11 cellular contexts compared by ENCODE assay signal in the genomic region with DNA sequence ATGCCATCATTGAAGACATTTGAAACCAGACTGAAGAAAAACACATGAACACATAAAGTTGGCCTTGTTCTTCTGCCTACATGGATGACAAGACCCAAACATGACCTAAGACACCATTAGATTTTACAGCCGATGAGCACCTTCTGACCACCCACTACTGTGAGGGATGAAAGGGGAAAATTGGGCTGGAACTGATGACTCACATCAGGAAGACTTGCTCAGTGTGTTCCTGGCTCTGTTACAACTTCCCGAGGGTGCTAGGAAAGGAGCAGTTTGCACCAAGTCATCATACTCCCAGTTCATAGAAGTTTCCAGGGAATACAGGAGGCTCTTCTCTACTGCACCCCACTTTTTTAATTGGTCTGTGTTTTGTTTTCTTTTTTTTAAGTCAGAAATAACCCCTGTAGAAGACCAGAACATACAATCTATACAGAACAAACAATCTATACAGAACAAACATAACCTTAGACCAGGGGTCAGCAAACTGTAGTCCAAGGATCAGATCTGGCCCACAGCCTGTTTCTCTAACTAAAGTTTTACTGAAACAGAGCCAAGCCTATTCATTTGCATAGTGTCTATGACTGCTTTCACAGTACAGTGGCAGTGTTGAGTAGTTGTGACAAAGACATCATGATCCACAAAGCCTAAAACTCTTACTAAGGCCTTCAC. TPM values are rescaled to one million over a fixed set of nuclear protein-coding genes. Genes with fewer than 3 reads are reported as not detected.
DNase-seq lines count a peak whose midpoint lies in the region; ATAC-seq and TF ChIP-seq lines count a peak whose summit lies in the region.
"Had no signal": no experiment of that assay in that cellular context is flagged by ENCODE, and none has a peak within 500 bp of the region (broad histone marks: within the 10 kb centered on the region; RNA-seq: fewer than 3 reads in every experiment).

No MANE protein-coding gene starts in this region.

- H3K27me3 ChIP-seq in SJCRH30: no peaks in the 10 kb centered on the region
- no peaks in the 10 kb centered on the region for H3K27me3 ChIP-seq in MM.1S (replicated peaks; ENCODE audit: insufficient read depth, low read length)
- H3K27me3 ChIP-seq: BLaER1 treated with 17β-estradiol and CSF1 and Interleukin-3, amounts not matched to agents 10 nM and 100 nM had no signal

- H3K4me3 ChIP-seq in SJCRH30: no peak overlapping the region
- H3K4me3 ChIP-seq in MM.1S (ENCODE audit: low read length): no peak overlapping the region
- H3K4me3 ChIP-seq: BLaER1 treated with 17β-estradiol and CSF1 and Interleukin-3, amounts not matched to agents 10 nM and 100 nM had no signal

- H2AFZ ChIP-seq in MM.1S (ENCODE audit: low read length): no peak overlapping the region

- H3K4me2 ChIP-seq in MM.1S (ENCODE audit: low read depth, low read length): no peak overlapping the region
- H3K4me2 ChIP-seq: BLaER1 treated with 17β-estradiol and CSF1 and Interleukin-3, amounts not matched to agents 10 nM and 100 nM had no signal

- H3K27ac ChIP-seq in SJCRH30 (peak overlapping the region; percentile 3; the same call in 1 of the 2 replicates), MM.1S (ENCODE audit: low read length) (no peak overlapping the region)
- H3K27ac ChIP-seq: BLaER1 treated with 17β-estradiol and CSF1 and Interleukin-3, amounts not matched to agents 10 nM and 100 nM had no signal

- H3K79me2 ChIP-seq in MM.1S (ENCODE audit: low read length): no peaks in the 10 kb centered on the region

- H3K36me3 ChIP-seq in SJCRH30 (no peaks in the 10 kb centered on the region), MM.1S (replicated peaks; ENCODE audit: insufficient read depth, low read length) (no peaks in the 10 kb centered on the region)
- H3K36me3 ChIP-seq: BLaER1 treated with 17β-estradiol and CSF1 and Interleukin-3, amounts not matched to agents 10 nM and 100 nM had no signal

- no peaks in the 10 kb centered on the region for H4K20me1 ChIP-seq in MM.1S (ENCODE audit: insufficient read depth, low read length)
- H4K20me1 ChIP-seq: BLaER1 treated with 17β-estradiol and CSF1 and Interleukin-3, amounts not matched to agents 10 nM and 100 nM had no signal

- H3F3A ChIP-seq in MM.1S (ENCODE audit: insufficient read depth, low read length): no peaks in the 10 kb centered on the region

- TF ChIP-seq CTCF in MM.1S (IDR thresholded peaks at IDR 0.05; ENCODE audit: low read length): no peak; the same call in 1 of the 2 replicates

- no peaks in the 10 kb centered on the region for H3K9me3 ChIP-seq in SJCRH30 (replicated peaks)
- H3K9me3 ChIP-seq in MM.1S (replicated peaks; ENCODE audit: insufficient read depth, low read length): no peaks in the 10 kb centered on the region
- H3K9me3 ChIP-seq: BLaER1 treated with 17β-estradiol and CSF1 and Interleukin-3, amounts not matched to agents 10 nM and 100 nM had no signal

- DNase-seq in AG08396 (ENCODE audit: low spot score) (peak; percentile 8), SJCRH30 (peak; percentile 59 to 72), glomerular visceral epithelial cell (ENCODE audit: extremely low spot score) (peak; percentile 34), MM.1S (no peak)
- no peak for DNase-seq in effector CD8-positive, alpha-beta T cell (lab: John Stamatoyannopoulos, UW)
- DNase-seq in stimulated activated naive CD8-positive, alpha-beta T cell treated with anti-CD3 and anti-CD28 coated beads, Interleukin-15, Interleukin-2, amounts not matched to agents 100 U/mL and 50 U/mL, for 24 hours: no peak
- DNase-seq: kidney; stimulated activated CD4-positive, alpha-beta T cell treated with anti-CD3 and anti-CD28 coated beads, Interleukin-2, amount 100 ng/mL, for 48 hours had no signal

- no peak overlapping the region for H3K9ac ChIP-seq in MM.1S (ENCODE audit: low read length)
- H3K9ac ChIP-seq: BLaER1 treated with 17β-estradiol and CSF1 and Interleukin-3, amounts not matched to agents 10 nM and 100 nM had no signal

- H3K9me2 ChIP-seq in MM.1S (replicated peaks; ENCODE audit: insufficient read depth, low read length): no peaks in the 10 kb centered on the region; the same call in 1 of the 2 replicates

- peak; percentile 68 for ATAC-seq in HG02763 (IDR thresholded peaks at IDR 0.05; ENCODE audit: unreplicated experiment)
- no peak for ATAC-seq in HG03521 (IDR thresholded peaks at IDR 0.05; ENCODE audit: unreplicated experiment)
- ATAC-seq in stimulated activated naive CD8-positive, alpha-beta T cell treated with anti-CD3 and anti-CD28 coated beads, Interleukin-15, Interleukin-2, amounts not matched to agents 100 U/mL and 50 U/mL, for 24 hours: no peak

- H3K4me1 ChIP-seq in SJCRH30 (peaks cover 7% of the 10 kb centered on the region; the same call in 1 of the 2 replicates), MM.1S (ENCODE audit: low read length) (no peaks in the 10 kb centered on the region)
- H3K4me1 ChIP-seq: BLaER1 treated with 17β-estradiol and CSF1 and Interleukin-3, amounts not matched to agents 10 nM and 100 nM had no signal

RNA-seq across cellular contexts. Expression of gene BTC, which starts 25.3 kb away (rescaled TPM):
- 0.26 and 0.30 TPM in 2 replicates for total RNA-seq in SJCRH30 (2014; rRNA removed; shearing (Covaris generic))

Comparison
In these comparisons a context has a peak if more than half of its experiments do, and no peak if none do; other contexts are left out.
1. DNase-seq: peak in AG08396 (single experiment), SJCRH30 (2 of 2) and glomerular visceral epithelial cell (single experiment); none in MM.1S (single experiment), effector CD8-positive, alpha-beta T cell (single experiment) and stimulated activated naive CD8-positive, alpha-beta T cell treated with anti-CD3 and anti-CD28 coated beads, Interleukin-15, Interleukin-2, amounts not matched to agents 100 U/mL and 50 U/mL, for 24 hours (single experiment).